In genomic region chr2:6721395-6721794, GRCh38 we compare ENCODE assay signal across 29 cellular contexts.
"Had no signal": no experiment of that assay in that cellular context is flagged by ENCODE, and none has a peak within 500 bp of the region (broad histone marks: within the 10 kb centered on the region; RNA-seq: fewer than 3 reads in every experiment).

No MANE protein-coding gene starts in this region.

- DNase-seq: Karpas-422, Kasumi-1, MG63, MM.1S, MV-4-11, NCI-H1048, NCI-H1092, NCI-H1092 treated with DMSO at 0.1 percent for 48 hours, NCI-H1105, NCI-H1105 treated with DMSO at 0.1 percent for 48 hours, NCI-H1417 treated with DMSO at 0.1 percent for 48 hours, NCI-H146, NCI-H1694, NCI-H1694 treated with DMSO at 0.1 percent for 48 hours, NCI-H1930, NCI-H2029, NCI-H2029 treated with DMSO at 0.1 percent for 48 hours, NCI-H2081, NCI-H2081 treated with DMSO at 0.1 percent for 48 hours, NCI-H2107, NCI-H2171, NCI-H2171 treated with DMSO at 0.1 percent for 48 hours, NCI-H2227 treated with DMSO at 0.1 percent for 48 hours, NCI-H226, NCI-H345, NCI-H446, NCI-H446 treated with DMSO at 0.1 percent for 48 hours, NCI-H510A, NCI-H510A treated with DMSO at 0.1 percent for 48 hours had no signal

- H3K9me3 ChIP-seq: MG63 had no signal

- H3K4me3 ChIP-seq: MG63 had no signal

- H3K36me3 ChIP-seq: MG63 had no signal

- H3K27me3 ChIP-seq: MG63 had no signal
